29 cellular contexts compared by ENCODE assay signal in the genomic region with DNA sequence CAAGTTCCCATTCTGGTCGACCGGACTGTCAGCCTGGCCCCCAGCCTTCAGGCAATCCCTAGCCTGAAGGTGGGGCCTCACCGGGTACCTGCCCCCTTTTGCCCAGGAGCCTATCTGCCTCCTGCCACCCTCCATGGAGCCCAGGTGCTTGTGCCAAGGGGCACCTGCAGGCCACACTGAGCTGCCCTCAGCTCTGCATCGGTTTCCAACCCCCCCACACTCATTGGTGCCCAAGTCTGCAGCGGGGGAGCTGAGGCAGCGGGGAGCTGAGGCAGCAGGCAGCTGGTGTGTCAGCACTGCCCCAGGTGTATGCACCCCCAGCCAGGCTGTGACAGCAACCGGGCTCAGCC.
"Had no signal": no experiment of that assay in that cellular context is flagged by ENCODE, and none has a peak within 500 bp of the region (broad histone marks: within the 10 kb centered on the region; RNA-seq: fewer than 3 reads in every experiment).

No MANE protein-coding gene starts in this region.

- H3K4me3 Mint-ChIP-seq: activated CD4-positive, alpha-beta T cell treated with anti-CD3 and anti-CD28 coated beads, Interleukin-2, amount 10 ng/mL, durations not matched to agents 24 days and 14 days; activated CD8-positive, alpha-beta T cell treated with anti-CD3 and anti-CD28 coated beads for 36 hours; activated naive CD4-positive, alpha-beta T cell treated with anti-CD3 and anti-CD28 coated beads, Interleukin-2, amount 10 ng/mL, durations not matched to agents 7 days and 5 days; activated naive CD8-positive, alpha-beta T cell; T-cell; T-helper 17 cell had no signal

- H3K27me3 ChIP-seq: body of pancreas, breast epithelium, MG63 had no signal

- FAIRE-seq: astrocyte had no signal

- H3K27ac ChIP-seq: body of pancreas, breast epithelium, WERI-Rb-1 had no signal

- H3K9me3 Mint-ChIP-seq: activated CD4-positive, alpha-beta T cell treated with anti-CD3 and anti-CD28 coated beads, Interleukin-2, amount 10 ng/mL, durations not matched to agents 24 days and 14 days; activated CD8-positive, alpha-beta T cell treated with anti-CD3 and anti-CD28 coated beads for 36 hours; activated naive CD4-positive, alpha-beta T cell treated with anti-CD3 and anti-CD28 coated beads, Interleukin-2, amount 10 ng/mL, durations not matched to agents 7 days and 5 days had no signal

- DNase-seq: activated CD4-positive, alpha-beta T cell treated with anti-CD3 and anti-CD28 coated beads, Interleukin-2, amount 10 ng/mL, durations not matched to agents 24 days and 14 days; activated CD4-positive, alpha-beta T cell treated with anti-CD3 and anti-CD28 coated beads, Interleukin-2, amount 50 U/mL, for 4 hours; activated CD4-positive, CD25-positive, alpha-beta regulatory T cell; activated CD8-positive, alpha-beta T cell treated with anti-CD3 and anti-CD28 coated beads for 36 hours; activated naive CD4-positive, alpha-beta T cell treated with anti-CD3 and anti-CD28 coated beads, Interleukin-2, amount 10 ng/mL, durations not matched to agents 7 days and 5 days; activated T-cell treated with anti-CD3 and anti-CD28 coated beads, Interleukin-2, amount 50 U/mL, for 1 hour; amygdala; body of pancreas; Kasumi-1; KG1; MG63; NCI-H1048; NCI-H1105 treated with DMSO at 0.1 percent for 48 hours; NCI-H1436; NCI-H1694; NCI-H1930; NCI-H2081 treated with DMSO at 0.1 percent for 48 hours; NCI-H345; NCI-H524 treated with DMSO at 0.1 percent for 48 hours; SIG-M5; T-cell; T-helper 9 cell; WERI-Rb-1 had no signal

- ATAC-seq: activated CD8-positive, alpha-beta T cell treated with anti-CD3 and anti-CD28 coated beads for 36 hours; body of pancreas; Panc1; SK-N-SH treated with all-trans-retinoic acid at 6 μM for 48 hours; T-cell; T-helper 17 cell had no signal

- H3K36me3 Mint-ChIP-seq: activated naive CD4-positive, alpha-beta T cell treated with anti-CD3 and anti-CD28 coated beads, Interleukin-2, amount 10 ng/mL, durations not matched to agents 7 days and 5 days; activated naive CD8-positive, alpha-beta T cell; T-cell had no signal

- H3K36me3 ChIP-seq: breast epithelium, MG63, WERI-Rb-1 had no signal

- H3K27me3 Mint-ChIP-seq: activated CD8-positive, alpha-beta T cell treated with anti-CD3 and anti-CD28 coated beads for 36 hours; activated naive CD4-positive, alpha-beta T cell treated with anti-CD3 and anti-CD28 coated beads, Interleukin-2, amount 10 ng/mL, durations not matched to agents 7 days and 5 days; activated naive CD8-positive, alpha-beta T cell had no signal

- H3K4me1 ChIP-seq: breast epithelium had no signal

- H3K4me3 ChIP-seq: body of pancreas, breast epithelium, MG63 had no signal

- H3K9me3 ChIP-seq: body of pancreas, breast epithelium, MG63 had no signal
